ENCODE assay signal across 19 cellular contexts in genomic region chr18:46283268-46283667, GRCh38.
DNase-seq lines count a peak whose midpoint lies in the region; ATAC-seq and TF ChIP-seq lines count a peak whose summit lies in the region.
"Had no signal": no experiment of that assay in that cellular context is flagged by ENCODE, and none has a peak within 500 bp of the region (broad histone marks: within the 10 kb centered on the region; RNA-seq: fewer than 3 reads in every experiment).

No MANE protein-coding gene starts in this region.

- no peaks in the 10 kb centered on the region; the same call in 2 of the 3 replicates for H3K9me3 Mint-ChIP-seq in GM23338
- H3K9me3 Mint-ChIP-seq in osteocyte (ENCODE audit: unreplicated experiment): no peaks in the 10 kb centered on the region
- H3K9me3 Mint-ChIP-seq in activated naive CD4-positive, alpha-beta T cell treated with anti-CD3 and anti-CD28 coated beads for 36 hours: no peaks in the 10 kb centered on the region
- H3K9me3 Mint-ChIP-seq: activated naive CD4-positive, alpha-beta T cell treated with anti-CD3 and anti-CD28 coated beads, Interleukin-2, amount 50 U/mL, for 72 hours; immature natural killer cell; natural killer cell treated with Interleukin-12 subunit alpha and Interleukin-12 subunit beta and Interleukin-15 and Interleukin-18, amount 100 ng/mL, for 72 hours had no signal

- H3K27me3 Mint-ChIP-seq in GM23338 (ENCODE audit: insufficient read depth, low read depth, poor library complexity) (peaks cover 7% of the 10 kb centered on the region), osteocyte (ENCODE audit: unreplicated experiment) (no peaks in the 10 kb centered on the region)
- H3K27me3 Mint-ChIP-seq in activated naive CD4-positive, alpha-beta T cell treated with anti-CD3 and anti-CD28 coated beads for 36 hours (ENCODE audit: low read depth): no peaks in the 10 kb centered on the region
- H3K27me3 Mint-ChIP-seq: natural killer cell treated with Interleukin-12 subunit alpha and Interleukin-12 subunit beta and Interleukin-15 and Interleukin-18, amount 100 ng/mL, for 72 hours had no signal

- no peak for TF ChIP-seq CTCF in GM23338 (conservative IDR thresholded peaks at IDR 0.05; ENCODE audit: low read depth in 2 of 2)
- no peak for TF ChIP-seq CTCF in fibroblast of mammary gland (conservative IDR thresholded peaks at IDR 0.05; ENCODE audit: control insufficient read depth, insufficient read depth, low read depth, low read length)
- TF ChIP-seq CTCF in osteocyte (IDR thresholded peaks at IDR 0.05): no peak

- peaks cover 23% of the 10 kb centered on the region for H3K4me1 Mint-ChIP-seq in GM23338
- peaks cover 10% of the 10 kb centered on the region for H3K4me1 Mint-ChIP-seq in osteocyte (ENCODE audit: unreplicated experiment)
- peaks cover 3% of the 10 kb centered on the region for H3K4me1 Mint-ChIP-seq in activated naive CD4-positive, alpha-beta T cell treated with anti-CD3 and anti-CD28 coated beads for 36 hours (ENCODE audit: low read depth)

- H3K4me3 Mint-ChIP-seq in GM23338 (no peak overlapping the region), osteocyte (ENCODE audit: unreplicated experiment) (no peak overlapping the region)
- H3K4me3 Mint-ChIP-seq in activated naive CD4-positive, alpha-beta T cell treated with anti-CD3 and anti-CD28 coated beads for 36 hours: no peak overlapping the region
- H3K4me3 Mint-ChIP-seq: immature natural killer cell; natural killer cell treated with Interleukin-12 subunit alpha and Interleukin-12 subunit beta and Interleukin-15 and Interleukin-18, amount 100 ng/mL, for 72 hours had no signal

- ATAC-seq in GM23338: no peak
- ATAC-seq: activated naive CD4-positive, alpha-beta T cell treated with anti-CD3 and anti-CD28 coated beads, Interleukin-2, amount 50 U/mL, for 72 hours; body of pancreas; natural killer cell treated with Interleukin-12 subunit alpha and Interleukin-12 subunit beta and Interleukin-15 and Interleukin-18, amount 100 ng/mL, for 72 hours had no signal

- peaks cover 5% of the 10 kb centered on the region; the same call in 1 of the 2 replicates for H3K4me1 ChIP-seq in GM23338 (ENCODE audit: insufficient read depth)
- H3K4me1 ChIP-seq: body of pancreas, prostate gland had no signal

- no peaks in the 10 kb centered on the region for H3K36me3 ChIP-seq in GM23338 (ENCODE audit: insufficient read depth)
- H3K36me3 ChIP-seq: prostate gland had no signal

- peaks cover 5% of the 10 kb centered on the region; the same call in 1 of the 2 replicates for H4K20me1 ChIP-seq in GM23338 (replicated peaks; ENCODE audit: insufficient read depth)

- intact Hi-C loops in activated naive CD4-positive, alpha-beta T cell treated with anti-CD3 and anti-CD28 coated beads for 36 hours (cut with micrococcal nuclease): no loop called here

- no peak overlapping the region for H2AFZ ChIP-seq in GM23338

- H3K36me3 Mint-ChIP-seq in GM23338 (ENCODE audit: low read depth) (no peaks in the 10 kb centered on the region; the same call in 2 of the 3 replicates), osteocyte (ENCODE audit: unreplicated experiment) (no peaks in the 10 kb centered on the region)
- H3K36me3 Mint-ChIP-seq in activated naive CD4-positive, alpha-beta T cell treated with anti-CD3 and anti-CD28 coated beads for 36 hours (ENCODE audit: low read depth): no peaks in the 10 kb centered on the region
- H3K36me3 Mint-ChIP-seq: activated naive CD4-positive, alpha-beta T cell treated with anti-CD3 and anti-CD28 coated beads, Interleukin-2, amount 50 U/mL, for 72 hours; natural killer cell treated with Interleukin-12 subunit alpha and Interleukin-12 subunit beta and Interleukin-15 and Interleukin-18, amount 100 ng/mL, for 72 hours had no signal

- peak overlapping the region; percentile 26; the same call in 1 of the 2 replicates for H3K4me2 ChIP-seq in GM23338

- no peaks in the 10 kb centered on the region for H3K27me3 ChIP-seq in GM23338 (ENCODE audit: insufficient read depth)
- H3K27me3 ChIP-seq: body of pancreas had no signal

- H3K27ac Mint-ChIP-seq in GM23338: no peak overlapping the region
- no peak overlapping the region for H3K27ac Mint-ChIP-seq in osteocyte (ENCODE audit: unreplicated experiment)
- no peak overlapping the region for H3K27ac Mint-ChIP-seq in activated naive CD4-positive, alpha-beta T cell treated with anti-CD3 and anti-CD28 coated beads for 36 hours
- H3K27ac Mint-ChIP-seq: natural killer cell treated with Interleukin-12 subunit alpha and Interleukin-12 subunit beta and Interleukin-15 and Interleukin-18, amount 100 ng/mL, for 72 hours had no signal

- no peak overlapping the region for H3K27ac ChIP-seq in GM23338 (ENCODE audit: low read depth)
- H3K27ac ChIP-seq: body of pancreas, HL-60, prostate gland had no signal

- CTCF ChIA-PET in activated naive CD4-positive, alpha-beta T cell treated with anti-CD3 and anti-CD28 coated beads for 36 hours (lab: Charles Lee): interaction anchor here (0.6 to 6.9 kb wide), 8 partner anchors 7 to 374 kb away, joined by 3 to 53 read pairs (median 12); partner anchors contain the start of gene LOXHD1

- H3F3A ChIP-seq in GM23338 (replicated peaks; ENCODE audit: low read depth): no peaks in the 10 kb centered on the region; the same call in 1 of the 2 replicates

- no peaks in the 10 kb centered on the region for H3K79me2 ChIP-seq in GM23338 (replicated peaks; ENCODE audit: insufficient read depth)

- no peak overlapping the region for H3K4me3 ChIP-seq in GM23338
- no peak overlapping the region for H3K4me3 ChIP-seq in fibroblast of mammary gland (ENCODE audit: control insufficient read depth, low read depth, low read length)
- H3K4me3 ChIP-seq: body of pancreas, prostate gland had no signal

- DNase-seq in GM23338 (ENCODE audit: low spot score) (no peak), SK-N-DZ (ENCODE audit: low spot score) (peak; percentile 19), fibroblast of mammary gland (ENCODE audit: low read depth) (peak; percentile 17), osteocyte (ENCODE audit: extremely low spot score, unreplicated experiment) (peak; percentile 65)
- no peak for DNase-seq in stimulated activated CD4-positive, alpha-beta T cell treated with anti-CD3 and anti-CD28 coated beads, Interleukin-4, amount 100 ng/mL, for 1 hour
- no peak for DNase-seq in activated naive CD4-positive, alpha-beta T cell treated with anti-CD3 and anti-CD28 coated beads, Interleukin-2, amount 50 U/mL, for 16 hours
- DNase-seq in activated naive CD4-positive, alpha-beta T cell treated with anti-CD3 and anti-CD28 coated beads for 36 hours: no peak
- DNase-seq: activated T-cell treated with anti-CD3 and anti-CD28 coated beads, Interleukin-2, amount 50 U/mL, for 1 hour; body of pancreas; erythroblast; GDM1; HCEC 1CT; immature natural killer cell; NCI-H748 treated with DMSO at 0.1 percent for 48 hours; small intestine had no signal

- no peaks in the 10 kb centered on the region for H3K9me2 ChIP-seq in GM23338 (ENCODE audit: insufficient read depth)

TF ChIP-seq in GM23338, 12 proteins besides CTCF, POLR2A, EP300 and RAD21 (continues in another document):
- TF ChIP-seq ZNF114 (CRISPR knock-in tag; IDR thresholded peaks at IDR 0.05) (no peak), STAT1 (IDR thresholded peaks at IDR 0.05; ENCODE audit: unreplicated experiment) (no peak), JUNB (IDR thresholded peaks at IDR 0.05; ENCODE audit: unreplicated experiment) (no peak), EZH2 (IDR thresholded peaks at IDR 0.05; ENCODE audit: low read depth, unreplicated experiment) (no peak)

Comparison
In these comparisons a context has a peak if more than half of its experiments do, and no peak if none do; other contexts are left out.
1. DNase-seq: peak in SK-N-DZ (single experiment), fibroblast of mammary gland (single experiment) and osteocyte (single experiment); none in GM23338 (single experiment), stimulated activated CD4-positive, alpha-beta T cell treated with anti-CD3 and anti-CD28 coated beads, Interleukin-4, amount 100 ng/mL, for 1 hour (single experiment), activated naive CD4-positive, alpha-beta T cell treated with anti-CD3 and anti-CD28 coated beads, Interleukin-2, amount 50 U/mL, for 16 hours (single experiment) and activated naive CD4-positive, alpha-beta T cell treated with anti-CD3 and anti-CD28 coated beads for 36 hours (single experiment).